ENCODE assay signal across 8 cellular contexts in genomic region chr12:57590892-57591566, GRCh38. TPM values are rescaled to one million over a fixed set of nuclear protein-coding genes. Genes with fewer than 3 reads are reported as not detected.
DNase-seq lines count a peak whose midpoint lies in the region; ATAC-seq, FAIRE-seq and TF ChIP-seq lines count a peak whose summit lies in the region.

TSS of gene PIP4K2C (plus strand) at chr12:57591192. CDS start at chr12:57591290, 98 bp downstream.

- TF ChIP-seq EP300 in HepG2 (IDR thresholded peaks at IDR 0.05; ENCODE audit: low read depth in 2 of 2, low read length in 2 of 2) = 0 out of 4 replicates have a peak, but pooled peaks have one; percentile 11 to 18
- no peak for TF ChIP-seq EP300 in HepG2 (CRISPR knock-in tag; IDR thresholded peaks at IDR 0.05; ENCODE audit: borderline replicate concordance)

- peak within 1 kb of the TSS; percentile 70 to 99 (median 92) for H3K4me3 ChIP-seq in HepG2 (replicated peaks in 1 of 3; ENCODE audit: insufficient read depth in 1 of 3, low read depth in 2 of 3, low read length in 3 of 3)

- peak within 1 kb of the TSS; percentile 63 for H3K27ac ChIP-seq in HepG2 (ENCODE audit: extremely low read length, insufficient read depth, low read length)

- WGBS in HepG2 (ENCODE audit: low lambda C conversion rate) = 2% methylated on average over 31 of the region's 61 CpGs

- H3K4me2 ChIP-seq in HepG2 (ENCODE audit: low read depth, low read length) = peak within 1 kb of the TSS; percentile 80

- H3K4me1 Mint-ChIP-seq in dendritic cell treated with granulocyte-macrophage colony-stimulating factor and Interleukin-4, amounts not matched to agents 40 ng/mL and 50 ng/mL, for 4 days (ENCODE audit: low read depth) = peaks cover 25% of the 10 kb centered on the region

- no peak for TF ChIP-seq RAD21 in HepG2 (CRISPR knock-in tag; IDR thresholded peaks at IDR 0.05)

- intact Hi-C loops in dendritic cell treated with granulocyte-macrophage colony-stimulating factor and Interleukin-4, amounts not matched to agents 40 ng/mL and 50 ng/mL, for 4 days (cut with micrococcal nuclease) = no loop called here
- intact Hi-C loops in HepG2 (cut with micrococcal nuclease; ENCODE audit: unreplicated experiment) = loop anchor here (2.0 kb wide), 1 partner anchor 42 kb away; the partner anchor contains the start of gene B4GALNT1

- peaks cover 17% of the 10 kb centered on the region for H3K79me2 ChIP-seq in HepG2 (ENCODE audit: insufficient read depth, low read length)

- H3K36me3 ChIP-seq in HepG2 (replicated peaks in 1 of 2; ENCODE audit: control insufficient read depth in 1 of 2, insufficient read depth in 2 of 2, low read length in 2 of 2) = peaks cover 7 to 12% of the 10 kb centered on the region in 2 experiments; a peak in 3 of 5 replicates

- no peaks in the 10 kb centered on the region for H3K9me3 Mint-ChIP-seq in dendritic cell treated with granulocyte-macrophage colony-stimulating factor and Interleukin-4, amounts not matched to agents 40 ng/mL and 50 ng/mL, for 4 days

- CTCF ChIA-PET in HepG2 (lab: Yijun Ruan, JAX; ENCODE audit: low intra/inter-chr PET ratio, low total read pairs) = no interaction called here

- TF ChIP-seq CTCF in HepG2 (CRISPR knock-in tag; IDR thresholded peaks at IDR 0.05) = peak; percentile 1; the same call in 1 of the 2 replicates

- peaks cover 3% of the 10 kb centered on the region for H3K27me3 Mint-ChIP-seq in dendritic cell treated with granulocyte-macrophage colony-stimulating factor and Interleukin-4, amounts not matched to agents 40 ng/mL and 50 ng/mL, for 4 days

- peak; percentile 80 for DNase-seq in Ammon's horn (ENCODE audit: low spot score)
- peak; percentile 96 for DNase-seq in NCI-H69 (lab: John Stamatoyannopoulos, UW)
- peak; percentile 65 for DNase-seq in activated CD4-positive, alpha-beta T cell treated with anti-CD3 and anti-CD28 coated beads, Interleukin-2, amount 50 U/mL, for 1 hour
- DNase-seq in HepG2 (ENCODE audit: low spot score) = peak; percentile 77
- peak; percentile 71 to 76 for DNase-seq in stimulated activated CD4-positive, alpha-beta T cell treated with anti-CD3 and anti-CD28 coated beads, Interleukin-2, amount 100 ng/mL, for 48 hours

- H3K36me3 Mint-ChIP-seq in dendritic cell treated with granulocyte-macrophage colony-stimulating factor and Interleukin-4, amounts not matched to agents 40 ng/mL and 50 ng/mL, for 4 days (ENCODE audit: low read depth) = peaks cover 19% of the 10 kb centered on the region

- peak; percentile 88 for TF ChIP-seq POLR2A in GM19099 (IDR thresholded peaks at IDR 0.05; ENCODE audit: extremely low read depth, insufficient read length, low read depth)
- peak; percentile 58 to 73; a peak in 3 of 4 replicates for TF ChIP-seq POLR2A in HepG2 (IDR thresholded peaks at IDR 0.05; ENCODE audit: insufficient read depth in 1 of 2, low read depth in 2 of 2, low read length in 2 of 2)

- POLR2A ChIA-PET in HepG2 (lab: Yijun Ruan, JAX) = interaction anchor here (1.2 to 3.9 kb wide), 8 partner anchors 10 to 74 kb away, joined by 4 to 26 read pairs (median 17); partner anchors contain the start of genes ARHGEF25, DDIT3 and DTX3

- FAIRE-seq in HepG2 (lab: Jason Lieb, UNC) = no peak

- H3K9me3 ChIP-seq in HepG2 (ENCODE audit: low read length) = no peaks in the 10 kb centered on the region

- H4K20me1 ChIP-seq in HepG2 (ENCODE audit: insufficient read depth, low read length) = no peaks in the 10 kb centered on the region

- ATAC-seq in HG03342 (IDR thresholded peaks at IDR 0.05; ENCODE audit: unreplicated experiment) (peak; percentile 96), HepG2 (peak; percentile 93)

- peak within 1 kb of the TSS; percentile 90 for H2AFZ ChIP-seq in HepG2 (ENCODE audit: low read length)

- no TSS peak for BruUV-seq in HepG2 (replicated peaks; lab: Mats Ljungman, UMichigan)

- peak within 1 kb of the TSS; percentile 92 for H3K4me3 Mint-ChIP-seq in dendritic cell treated with granulocyte-macrophage colony-stimulating factor and Interleukin-4, amounts not matched to agents 40 ng/mL and 50 ng/mL, for 4 days

- H3K4me1 ChIP-seq in HepG2 (ENCODE audit: insufficient read depth, low read length) = peaks cover 22% of the 10 kb centered on the region

- peak within 1 kb of the TSS; percentile 75 for H3K9ac ChIP-seq in HepG2 (ENCODE audit: insufficient read depth, low read depth, low read length)

- peak within 1 kb of the TSS; percentile 69 for H3K27ac Mint-ChIP-seq in dendritic cell treated with granulocyte-macrophage colony-stimulating factor and Interleukin-4, amounts not matched to agents 40 ng/mL and 50 ng/mL, for 4 days

- in situ Hi-C loops in HepG2 (cut with HindIII; ENCODE audit: extremely low pct_ligation_motif_present, low pct_unique_long_range_greater_than_20kb) = no loop called here

- no peaks in the 10 kb centered on the region; a peak in 1 of 5 replicates for H3K27me3 ChIP-seq in HepG2 (ENCODE audit: control insufficient read depth in 1 of 2, insufficient read depth in 2 of 2, low read length in 2 of 2)

TF ChIP-seq in HepG2, 621 proteins besides CTCF, POLR2A, EP300 and RAD21 (continues in another document):
- TF ChIP-seq NFIB (CRISPR knock-in tag; IDR thresholded peaks at IDR 0.05; ENCODE audit: borderline replicate concordance) (no peak), ZNF569 (CRISPR knock-in tag; IDR thresholded peaks at IDR 0.05; ENCODE audit: borderline replicate concordance) (no peak), ZNF772 (CRISPR knock-in tag; IDR thresholded peaks at IDR 0.05) (0 out of 2 replicates have a peak, but pooled peaks have one; percentile 5), ZNF251 (CRISPR knock-in tag; IDR thresholded peaks at IDR 0.05) (no peak), PHF8 (CRISPR knock-in tag; IDR thresholded peaks at IDR 0.05) (peak; percentile 74; the same call in 1 of the 2 replicates), PAWR (CRISPR knock-in tag; IDR thresholded peaks at IDR 0.05; ENCODE audit: borderline replicate concordance) (no peak), SIX4 (CRISPR knock-in tag; IDR thresholded peaks at IDR 0.05) (no peak), MNT (IDR thresholded peaks at IDR 0.05) (peak; percentile 13; the same call in 1 of the 2 replicates), SALL2 (CRISPR knock-in tag; IDR thresholded peaks at IDR 0.05) (no peak), SP1 (IDR thresholded peaks at IDR 0.05) (no peak), SP1 (CRISPR knock-in tag; IDR thresholded peaks at IDR 0.05) (peak; percentile 83), ZBTB20 (CRISPR knock-in tag; IDR thresholded peaks at IDR 0.05; ENCODE audit: borderline replicate concordance, low read depth) (0 out of 2 replicates have a peak, but pooled peaks have one; percentile 45), ELF4 (CRISPR knock-in tag; IDR thresholded peaks at IDR 0.05; ENCODE audit: borderline replicate concordance) (peak; percentile 55; the same call in 1 of the 2 replicates), SETDB1 (CRISPR knock-in tag; IDR thresholded peaks at IDR 0.05; ENCODE audit: borderline replicate concordance) (no peak), YEATS2 (CRISPR knock-in tag; IDR thresholded peaks at IDR 0.05; ENCODE audit: borderline replicate concordance) (no peak), HNRNPLL (IDR thresholded peaks at IDR 0.05; ENCODE audit: low read depth, low read length, poor library complexity, severe bottlenecking) (peak; percentile 45), ERF (CRISPR knock-in tag; IDR thresholded peaks at IDR 0.05) (peak; percentile 44; the same call in 1 of the 2 replicates)

RNA-seq across cellular contexts. Expression of gene PIP4K2C, which starts in this region (rescaled TPM):
- 23.6 and 26.4 TPM in 2 replicates for total RNA-seq in HepG2 (2016; rRNA removed; fragmentation: Illumina TruSeq; extraction: Trizol)
- total RNA-seq in HepG2 (2016; cell fraction: cytosol; rRNA removed; fragmentation: Illumina TruSeq; extraction: Trizol; ENCODE audit: low read depth) = 2.6 and 2.8 TPM in 2 replicates
- total RNA-seq in HepG2 (2016; cell fraction: insoluble cytoplasmic fraction; rRNA removed; fragmentation: Illumina TruSeq; extraction: Trizol) = 19.8 and 28.3 TPM in 2 replicates
- 9.9 and 10.2 TPM in 2 replicates for total RNA-seq in HepG2 (2016; cell fraction: membrane; rRNA removed; fragmentation: Illumina TruSeq; extraction: Trizol)
- total RNA-seq in HepG2 (2016; cell fraction: nucleus; rRNA removed; fragmentation: Illumina TruSeq; extraction: Trizol) = 23.9 TPM in 2 replicates
- polyA plus RNA-seq in HepG2 (2011; rRNA removed) = 21.7 and 23.3 TPM in 2 replicates
- 13.2 and 18.6 TPM in 2 replicates for polyA plus RNA-seq in HepG2 (2011; cell fraction: cytosol; rRNA removed)
- 26.0 and 28.4 TPM in 2 replicates for polyA plus RNA-seq in HepG2 (2011; cell fraction: nucleus; rRNA removed)
- polyA plus RNA-seq in HepG2 (2012) = 14.2 and 18.4 TPM in 2 replicates
- polyA plus RNA-seq in HepG2 (2016; cell fraction: cytosol; fragmentation: Illumina TruSeq; extraction: Trizol; ENCODE audit: low read depth) = 2.2 and 2.3 TPM in 2 replicates
- 16.8 and 23.7 TPM in 2 replicates for polyA plus RNA-seq in HepG2 (2016; cell fraction: insoluble cytoplasmic fraction; fragmentation: Illumina TruSeq; extraction: Trizol; ENCODE audit: low read depth)
- polyA plus RNA-seq in HepG2 (2016; cell fraction: membrane; fragmentation: Illumina TruSeq; extraction: Trizol; ENCODE audit: low read depth) = 6.3 and 6.4 TPM in 2 replicates
- 34.3 and 34.5 TPM in 2 replicates for polyA plus RNA-seq in HepG2 (2016; cell fraction: nucleus; fragmentation: Illumina TruSeq; extraction: Trizol; ENCODE audit: insufficient read depth, low read depth)
- polyA minus RNA-seq in HepG2 (2011; rRNA and poly(A)+ RNA removed; ENCODE audit: low replicate concordance) = 20.4 and 21.5 TPM in 2 replicates
- 12.7 and 13.5 TPM in 2 replicates for polyA minus RNA-seq in HepG2 (2011; cell fraction: cytosol; rRNA and poly(A)+ RNA removed)
- polyA minus RNA-seq in HepG2 (2011; cell fraction: nucleus; rRNA and poly(A)+ RNA removed) = 8.1 and 11.4 TPM in 2 replicates

Comparison
In these comparisons a context has a peak if more than half of its experiments do, and no peak if none do; other contexts are left out.
1. Peak in every context shown above with its lines: DNase-seq, ATAC-seq, H3K4me3 ChIP-seq and H3K27ac ChIP-seq.